Comparison of ENCODE assay signal across 8 cellular contexts in the genomic region with DNA sequence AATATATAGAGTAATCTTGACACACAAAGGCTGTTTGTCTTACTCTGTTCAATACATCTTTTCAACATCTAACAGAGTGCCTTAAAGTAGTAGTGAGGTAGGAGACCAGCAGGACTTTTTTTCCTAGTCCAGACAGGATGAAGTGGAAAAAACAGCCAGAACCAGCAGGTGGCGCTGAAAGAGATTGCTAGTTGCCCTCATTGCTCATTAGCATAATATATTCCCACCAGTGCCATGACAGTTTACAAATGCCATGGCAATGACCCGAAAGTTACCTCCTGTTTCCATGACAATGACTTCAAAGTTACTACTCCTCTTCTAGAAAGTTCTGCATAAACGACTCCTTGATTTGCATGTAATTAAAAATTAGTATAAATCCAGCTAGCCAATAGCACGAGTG.
DNase-seq lines count a peak whose midpoint lies in the region; ATAC-seq, FAIRE-seq and TF ChIP-seq lines count a peak whose summit lies in the region.

No MANE protein-coding gene starts in this region.

- ATAC-seq in GM21526 (IDR thresholded peaks at IDR 0.05; ENCODE audit: low FRiP score, unreplicated experiment): peak; percentile 55

- no peaks in the 10 kb centered on the region for H3K9me3 ChIP-seq in osteoblast (ENCODE audit: low read depth, low read length)

- no peak overlapping the region for H2AFZ ChIP-seq in osteoblast (ENCODE audit: low read length)

- no peak overlapping the region for H3K4me3 ChIP-seq in bronchial epithelial cell (ENCODE audit: low read depth, low read length)
- no peak overlapping the region for H3K4me3 ChIP-seq in osteoblast (ENCODE audit: insufficient read depth, low read length)

- H3K27ac ChIP-seq in osteoblast (ENCODE audit: low read depth, low read length): peak overlapping the region; percentile 80

- H3K36me3 ChIP-seq in bronchial epithelial cell (ENCODE audit: control insufficient read depth, insufficient read depth, low read length): no peaks in the 10 kb centered on the region
- H3K36me3 ChIP-seq in osteoblast (ENCODE audit: insufficient read depth, low read length): no peaks in the 10 kb centered on the region

- peak overlapping the region; percentile 55 for H3K4me2 ChIP-seq in osteoblast (ENCODE audit: insufficient read depth, low read length)

- TF ChIP-seq CTCF in bronchial epithelial cell (IDR thresholded peaks at IDR 0.05; ENCODE audit: insufficient read depth, low read length, severe bottlenecking) (peak; percentile 60), osteoblast (IDR thresholded peaks at IDR 0.05; ENCODE audit: extremely low read depth, low read depth, low read length) (peak; percentile 64)

- no peaks in the 10 kb centered on the region for H4K20me1 ChIP-seq in osteoblast (ENCODE audit: insufficient read depth, low read length)

- peak; percentile 78 for DNase-seq in NCI-H82 (lab: John Stamatoyannopoulos, UW)
- no peak for DNase-seq in NCI-H82 treated with DMSO at 0.1 percent for 48 hours (lab: John Stamatoyannopoulos, UW; ENCODE audit: unreplicated experiment)
- peak; percentile 71 for DNase-seq in NAMALWA (ENCODE audit: low spot score)
- DNase-seq in bronchial epithelial cell (ENCODE audit: low read depth): peak; percentile 52
- no peak for DNase-seq in osteoblast (ENCODE audit: insufficient read length, low spot score, missing footprints)
- DNase-seq in hepatic stellate cell (ENCODE audit: low spot score): no peak
- DNase-seq in putamen (ENCODE audit: low spot score): no peak

- no peak for FAIRE-seq in bronchial epithelial cell (lab: Jason Lieb, UNC)

- H3K79me2 ChIP-seq in osteoblast (ENCODE audit: insufficient read depth, low read length): no peaks in the 10 kb centered on the region

- peaks cover 49% of the 10 kb centered on the region for H3K4me1 ChIP-seq in osteoblast (ENCODE audit: insufficient read depth, low read length)

- H3K27me3 ChIP-seq in bronchial epithelial cell (ENCODE audit: control insufficient read depth, insufficient read depth, low read length) (no peaks in the 10 kb centered on the region), osteoblast (ENCODE audit: insufficient read depth, low read length) (no peaks in the 10 kb centered on the region)

Comparison
In these comparisons a context has a peak if more than half of its experiments do, and no peak if none do; other contexts are left out.
1. DNase-seq: peak in NCI-H82 (single experiment), NAMALWA (single experiment) and bronchial epithelial cell (single experiment); none in NCI-H82 treated with DMSO at 0.1 percent for 48 hours (single experiment), osteoblast (single experiment), hepatic stellate cell (single experiment) and putamen (single experiment).